Comparison of ENCODE assay signal across 15 cellular contexts in the genomic region with DNA sequence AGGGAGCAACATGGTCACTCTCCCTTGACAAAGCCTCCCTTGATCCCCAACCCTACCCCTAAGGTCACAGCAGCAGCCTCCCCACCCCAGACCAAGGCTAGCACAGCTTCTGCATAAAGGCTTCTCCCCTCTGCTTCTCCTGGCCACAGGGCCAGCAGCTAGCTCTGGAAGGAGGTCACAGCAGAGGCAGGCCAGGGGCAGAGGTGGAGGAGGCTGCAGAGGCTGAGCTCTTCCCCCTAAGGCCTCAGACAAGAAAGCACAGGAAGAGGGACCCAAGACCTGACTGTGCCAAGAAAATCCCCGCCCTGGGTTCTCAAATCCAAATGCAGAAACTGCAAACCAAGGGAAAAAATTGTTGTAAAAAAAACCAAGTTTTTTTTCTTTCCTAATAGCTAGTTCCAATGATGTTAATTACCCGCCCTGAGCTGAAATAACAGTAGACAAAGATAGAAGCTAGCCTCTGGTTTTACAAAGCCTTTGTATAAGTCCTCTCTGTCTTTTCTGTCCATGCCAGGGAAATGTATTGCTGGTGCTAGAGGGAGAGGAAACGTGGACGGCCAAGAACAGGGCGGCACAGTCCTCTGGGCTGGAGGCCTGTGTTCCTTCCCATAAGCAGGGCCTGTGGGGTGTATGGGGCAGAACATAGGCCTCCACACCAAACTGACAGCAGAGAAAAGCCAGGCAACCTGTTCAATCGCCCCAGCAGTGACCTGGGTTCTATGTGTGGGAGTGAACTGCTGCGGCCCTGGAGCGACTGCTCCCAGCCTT.
DNase-seq lines count a peak whose midpoint lies in the region; ATAC-seq and TF ChIP-seq lines count a peak whose summit lies in the region.
"Had no signal": no experiment of that assay in that cellular context is flagged by ENCODE, and none has a peak within 500 bp of the region (broad histone marks: within the 10 kb centered on the region; RNA-seq: fewer than 3 reads in every experiment).

No MANE protein-coding gene starts in this region.

- BruUV-seq in OCI-LY7 (replicated peaks; lab: Mats Ljungman, UMichigan) = no TSS peak

- in situ Hi-C loops in brain microvascular endothelial cell (cut with HindIII; ENCODE audit: low pct_ligation_motif_present, low sequenced_read_pairs) = no loop called here

- ATAC-seq in GM21717 (IDR thresholded peaks at IDR 0.05; ENCODE audit: unreplicated experiment) = no peak
- ATAC-seq: body of pancreas, foreskin keratinocyte, natural killer cell had no signal

- intact Hi-C loops in OCI-LY7 (cut with micrococcal nuclease; ENCODE audit: unreplicated experiment) = no loop called here

- H3K27me3 ChIP-seq in BLaER1 = no peaks in the 10 kb centered on the region
- no peaks in the 10 kb centered on the region for H3K27me3 ChIP-seq in SJCRH30
- no peaks in the 10 kb centered on the region for H3K27me3 ChIP-seq in layer of hippocampus (ENCODE audit: control insufficient read depth, insufficient read depth, low read length)
- H3K27me3 ChIP-seq in brain microvascular endothelial cell (replicated peaks) = no peaks in the 10 kb centered on the region
- H3K27me3 ChIP-seq: body of pancreas, foreskin keratinocyte had no signal

- H3K4me2 ChIP-seq in BLaER1 (no peak overlapping the region), OCI-LY7 (ENCODE audit: low read length) (no peak overlapping the region)

- no peaks in the 10 kb centered on the region for H3K9me2 ChIP-seq in OCI-LY7 (ENCODE audit: insufficient read depth, low read length)

- CTCF ChIA-PET in OCI-LY7 (lab: Charles Lee; ENCODE audit: unreplicated experiment) = interaction anchor here (0.6 kb wide), 1 partner anchor 42 kb away, joined by 3 read pairs; no protein-coding TSS in a partner anchor

- H4K20me1 ChIP-seq in BLaER1 (no peaks in the 10 kb centered on the region), OCI-LY7 (ENCODE audit: insufficient read depth, low read length) (no peaks in the 10 kb centered on the region)

- DNase-seq in SJCRH30 (no peak), OCI-LY7 (ENCODE audit: low spot score) (no peak), DMS153 (lab: John Stamatoyannopoulos, UW) (no peak), brain microvascular endothelial cell (no peak)
- DNase-seq: activated gamma-delta T cell treated with Interleukin-2 at 50 U/mL for 16 hours; foreskin keratinocyte; GF-D8; natural killer cell; PC-3; stimulated activated CD8-positive, alpha-beta memory T cell treated with anti-CD3 and anti-CD28 coated beads, Interleukin-4, amount 100 ng/mL, for 48 hours had no signal

- H3K36me3 ChIP-seq in BLaER1 (peaks cover 84% of the 10 kb centered on the region), SJCRH30 (peaks cover 57% of the 10 kb centered on the region), OCI-LY7 (ENCODE audit: insufficient read depth, low read length) (peaks cover 75% of the 10 kb centered on the region), brain microvascular endothelial cell (replicated peaks) (peaks cover 46% of the 10 kb centered on the region)

- H3K4me3 ChIP-seq in BLaER1 (no peak overlapping the region), SJCRH30 (no peak overlapping the region), skin epidermis (no peak overlapping the region), OCI-LY7 (ENCODE audit: low read depth, low read length, poor library complexity, severe bottlenecking) (no peak overlapping the region), brain microvascular endothelial cell (ENCODE audit: low read depth, low read length) (no peak overlapping the region)
- H3K4me3 ChIP-seq: body of pancreas had no signal

- TF ChIP-seq CTCF in OCI-LY7 (conservative IDR thresholded peaks at IDR 0.05; ENCODE audit: low read length) (no peak), brain microvascular endothelial cell (IDR thresholded peaks at IDR 0.05; ENCODE audit: low read depth, low read length, missing control alignments) (no peak)

- peaks cover 25% of the 10 kb centered on the region for H3K4me1 ChIP-seq in BLaER1
- H3K4me1 ChIP-seq in SJCRH30 = peaks cover 50% of the 10 kb centered on the region
- no peaks in the 10 kb centered on the region for H3K4me1 ChIP-seq in OCI-LY7 (ENCODE audit: insufficient read depth, low read length, poor library complexity, severe bottlenecking)
- H3K4me1 ChIP-seq: body of pancreas, foreskin keratinocyte had no signal

- no peak overlapping the region for H2AFZ ChIP-seq in OCI-LY7 (ENCODE audit: low read length)

- H3K9me3 ChIP-seq in BLaER1 = no peaks in the 10 kb centered on the region
- H3K9me3 ChIP-seq in SJCRH30 (replicated peaks) = no peaks in the 10 kb centered on the region
- no peaks in the 10 kb centered on the region for H3K9me3 ChIP-seq in OCI-LY7 (ENCODE audit: low read length)
- H3K9me3 ChIP-seq: body of pancreas had no signal

- H3K27ac ChIP-seq in BLaER1 (peak overlapping the region; percentile 7; the same call in 1 of the 2 replicates), SJCRH30 (peak overlapping the region; percentile 85; the same call in 1 of the 2 replicates), layer of hippocampus (ENCODE audit: low read depth, low read length) (peak overlapping the region; percentile 83), skin epidermis (peak overlapping the region in 11 of 21 experiments; percentile 8 to 73 (median 40)), OCI-LY7 (ENCODE audit: low read depth, low read length, poor library complexity, severe bottlenecking) (no peak overlapping the region), brain microvascular endothelial cell (no peak overlapping the region)
- H3K27ac ChIP-seq: body of pancreas, foreskin keratinocyte had no signal

- H3K79me2 ChIP-seq in OCI-LY7 (ENCODE audit: insufficient read depth, low read depth, low read length) = no peaks in the 10 kb centered on the region

- POLR2A ChIA-PET in OCI-LY7 (lab: Charles Lee) = no interaction called here

- H3K9ac ChIP-seq in BLaER1 = no peak overlapping the region

Comparison
In these comparisons a context has a peak if more than half of its experiments do, and no peak if none do; other contexts are left out.
1. H3K27ac ChIP-seq: peak in BLaER1 (single experiment), SJCRH30 (single experiment), layer of hippocampus (single experiment) and skin epidermis (11 of 21); none in OCI-LY7 (single experiment) and brain microvascular endothelial cell (single experiment).